1 cellular context compared by ENCODE assay signal in the genomic region with DNA sequence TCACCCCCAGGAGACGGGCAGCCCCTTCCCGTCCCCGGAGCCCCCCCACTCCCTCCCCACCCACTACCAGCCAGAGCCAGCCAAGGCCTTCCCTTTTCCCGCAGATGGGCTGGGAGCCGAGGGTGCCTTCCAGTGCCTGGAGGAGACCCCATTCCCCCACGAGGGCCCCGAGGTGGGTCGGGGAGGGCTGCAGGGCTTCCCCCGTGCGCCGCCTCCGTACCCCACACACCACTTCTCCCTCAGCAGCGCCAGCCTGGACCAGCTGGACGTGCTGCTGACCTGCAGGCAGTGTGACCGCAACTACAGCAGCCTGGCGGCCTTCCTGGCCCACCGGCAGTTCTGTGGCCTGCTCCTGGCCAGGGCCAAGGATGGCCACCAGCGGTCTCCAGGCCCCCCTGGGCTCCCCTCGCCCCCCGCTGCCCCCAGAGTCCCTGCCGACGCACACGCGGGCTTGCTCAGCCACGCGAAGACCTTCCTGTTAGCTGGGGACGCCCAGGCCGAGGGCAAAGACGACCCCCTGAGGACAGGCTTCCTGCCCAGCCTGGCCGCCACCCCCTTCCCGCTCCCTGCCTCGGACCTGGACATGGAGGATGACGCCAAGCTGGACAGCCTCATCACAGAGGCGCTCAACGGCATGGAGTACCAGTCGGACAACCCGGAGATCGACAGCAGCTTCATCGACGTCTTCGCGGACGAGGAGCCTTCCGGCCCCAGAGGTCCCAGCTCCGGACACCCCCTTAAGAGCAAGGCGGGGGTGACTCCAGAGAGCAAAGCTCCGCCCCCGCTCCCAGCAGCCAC.
TF ChIP-seq lines count a peak whose summit lies in the region.

No MANE protein-coding gene starts in this region.

TF ChIP-seq in SK-N-SH, 30 proteins besides CTCF, POLR2A, EP300 and RAD21:
- TF ChIP-seq, protein P1, sequence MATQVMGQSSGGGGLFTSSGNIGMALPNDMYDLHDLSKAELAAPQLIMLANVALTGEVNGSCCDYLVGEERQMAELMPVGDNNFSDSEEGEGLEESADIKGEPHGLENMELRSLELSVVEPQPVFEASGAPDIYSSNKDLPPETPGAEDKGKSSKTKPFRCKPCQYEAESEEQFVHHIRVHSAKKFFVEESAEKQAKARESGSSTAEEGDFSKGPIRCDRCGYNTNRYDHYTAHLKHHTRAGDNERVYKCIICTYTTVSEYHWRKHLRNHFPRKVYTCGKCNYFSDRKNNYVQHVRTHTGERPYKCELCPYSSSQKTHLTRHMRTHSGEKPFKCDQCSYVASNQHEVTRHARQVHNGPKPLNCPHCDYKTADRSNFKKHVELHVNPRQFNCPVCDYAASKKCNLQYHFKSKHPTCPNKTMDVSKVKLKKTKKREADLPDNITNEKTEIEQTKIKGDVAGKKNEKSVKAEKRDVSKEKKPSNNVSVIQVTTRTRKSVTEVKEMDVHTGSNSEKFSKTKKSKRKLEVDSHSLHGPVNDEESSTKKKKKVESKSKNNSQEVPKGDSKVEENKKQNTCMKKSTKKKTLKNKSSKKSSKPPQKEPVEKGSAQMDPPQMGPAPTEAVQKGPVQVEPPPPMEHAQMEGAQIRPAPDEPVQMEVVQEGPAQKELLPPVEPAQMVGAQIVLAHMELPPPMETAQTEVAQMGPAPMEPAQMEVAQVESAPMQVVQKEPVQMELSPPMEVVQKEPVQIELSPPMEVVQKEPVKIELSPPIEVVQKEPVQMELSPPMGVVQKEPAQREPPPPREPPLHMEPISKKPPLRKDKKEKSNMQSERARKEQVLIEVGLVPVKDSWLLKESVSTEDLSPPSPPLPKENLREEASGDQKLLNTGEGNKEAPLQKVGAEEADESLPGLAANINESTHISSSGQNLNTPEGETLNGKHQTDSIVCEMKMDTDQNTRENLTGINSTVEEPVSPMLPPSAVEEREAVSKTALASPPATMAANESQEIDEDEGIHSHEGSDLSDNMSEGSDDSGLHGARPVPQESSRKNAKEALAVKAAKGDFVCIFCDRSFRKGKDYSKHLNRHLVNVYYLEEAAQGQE (IDR thresholded peaks at IDR 0.05; ENCODE audit: low read depth, low read length) = no peak
- TF ChIP-seq ELF1 (IDR thresholded peaks at IDR 0.05) (no peak), MXI1 (IDR thresholded peaks at IDR 0.05; ENCODE audit: low read depth, low read length) (no peak), MEF2A (IDR thresholded peaks at IDR 0.05; ENCODE audit: borderline replicate concordance, low read depth) (no peak), JUND (IDR thresholded peaks at IDR 0.05) (no peak), SIN3A (IDR thresholded peaks at IDR 0.05; ENCODE audit: borderline replicate concordance, low read depth, low read length) (no peak), TAF1 (IDR thresholded peaks at IDR 0.05; ENCODE audit: borderline replicate concordance, low read depth, low read length) (no peak), FOSL2 (IDR thresholded peaks at IDR 0.05; ENCODE audit: borderline replicate concordance, low read depth) (no peak), SMC3 (IDR thresholded peaks at IDR 0.05; ENCODE audit: low read depth, low read length) (no peak)
